Comparison of ENCODE assay signal across 30 cellular contexts in genomic region chr7:149696313-149696712, GRCh38.
DNase-seq lines count a peak whose midpoint lies in the region; ATAC-seq, FAIRE-seq and TF ChIP-seq lines count a peak whose summit lies in the region.
"Had no signal": no experiment of that assay in that cellular context is flagged by ENCODE, and none has a peak within 500 bp of the region (broad histone marks: within the 10 kb centered on the region; RNA-seq: fewer than 3 reads in every experiment).

No MANE protein-coding gene starts in this region.

- intact Hi-C loops in K562 (cut with micrococcal nuclease), result no loop called here

- no peak overlapping the region for H2BK120ac ChIP-seq in H1 (replicated peaks; ENCODE audit: low read depth, low read length)

- TF ChIP-seq POLR2A in A549 (IDR thresholded peaks at IDR 0.05; ENCODE audit: low read length) (no peak), K562 (conservative IDR thresholded peaks at IDR 0.05) (no peak), H1 (IDR thresholded peaks at IDR 0.05; ENCODE audit: control extremely low read depth in 1 of 2, low read depth in 2 of 2, low read length in 2 of 2) (no peak)

- no peak overlapping the region for H4K8ac ChIP-seq in H1 (ENCODE audit: extremely low read depth, insufficient read depth, low read length)

- H3K27me3 ChIP-seq in K562 (ENCODE audit: control insufficient read depth in 2 of 2, insufficient read depth in 2 of 2, low read length in 2 of 2) (no peaks in the 10 kb centered on the region; a peak in 2 of 5 replicates), H1 (replicated peaks in 1 of 4; ENCODE audit: control insufficient read depth in 3 of 4, extremely low read depth in 1 of 4, insufficient read depth in 3 of 4, low read length in 3 of 4) (no peaks in the 10 kb centered on the region)
- H3K27me3 ChIP-seq: BLaER1; BLaER1 treated with 17β-estradiol and CSF1 and Interleukin-3, amounts not matched to agents 10 nM and 100 nM had no signal

- no peak overlapping the region for H3K4ac ChIP-seq in H1 (replicated peaks; ENCODE audit: insufficient read length, low read depth, low read length)

- TF ChIP-seq EP300 in A549 (IDR thresholded peaks at IDR 0.05), result no peak
- TF ChIP-seq EP300 in K562 (IDR thresholded peaks at IDR 0.05; ENCODE audit: low read length), result no peak
- no peak for TF ChIP-seq EP300 in H1 (IDR thresholded peaks at IDR 0.05; ENCODE audit: borderline replicate concordance in 1 of 2, low read depth in 2 of 2, low read length in 2 of 2)

- H3K9me3 ChIP-seq in A549 (0 out of 3 replicates have a peak, but pooled peaks cover 3% of the 10 kb centered on the region), K562 (replicated peaks; ENCODE audit: control insufficient read depth, insufficient read depth, low read depth, low read length) (peaks cover 2% of the 10 kb centered on the region; the same call in 1 of the 2 replicates), H1 (ENCODE audit: insufficient read depth in 2 of 2, low read depth in 1 of 2, low read length in 1 of 2) (peaks cover 0 to 3% of the 10 kb centered on the region in 2 experiments; a peak in 1 of 4 replicates)
- H3K9me3 ChIP-seq: BE2C had no signal

- no peak overlapping the region for H2AK5ac ChIP-seq in H1 (ENCODE audit: low read depth, low read length)

- no peaks in the 10 kb centered on the region for H3K9me1 ChIP-seq in K562 (ENCODE audit: control insufficient read depth, insufficient read depth, low read length)

- H3K9ac ChIP-seq in K562 (ENCODE audit: insufficient read depth in 1 of 2, low read depth in 2 of 2, low read length in 2 of 2), result no peak overlapping the region
- H3K9ac ChIP-seq in H1 (replicated peaks in 1 of 4; ENCODE audit: extremely low read depth in 1 of 4, low read depth in 3 of 4, low read length in 3 of 4), result no peak overlapping the region
- H3K9ac ChIP-seq: BLaER1; BLaER1 treated with 17β-estradiol and CSF1 and Interleukin-3, amounts not matched to agents 10 nM and 100 nM had no signal

- POLR2A ChIA-PET in A549 (lab: Yijun Ruan, JAX), result no interaction called here
- POLR2A ChIA-PET in K562 (lab: Yijun Ruan, JAX), result interaction anchor here (0.6 to 2.2 kb wide), 3 partner anchors 10 to 36 kb away, joined by 3 to 8 read pairs (median 3); a partner anchor contains a TSS
- POLR2A ChIA-PET in H1 (lab: Charles Lee; ENCODE audit: partially characterized antibody), result interaction anchor here (1.1 kb wide), 1 partner anchor 41 kb away, joined by 4 read pairs; no protein-coding TSS in a partner anchor

- DNase-seq in A549 (ENCODE audit: low read depth in 1 of 2, low spot score in 1 of 2) (no peak), K562 (ENCODE audit: extremely low read depth in 1 of 4, low spot score in 3 of 4) (peak in 2 of 4 experiments; percentile 35 to 38), H1 (ENCODE audit: low read depth in 1 of 2, low spot score in 2 of 2) (peak in 1 of 2 experiments; percentile 11), middle frontal gyrus (ENCODE audit: extremely low spot score, low spot score) (no peak), DMS153 (lab: John Stamatoyannopoulos, UW) (no peak)
- DNase-seq in stimulated activated CD4-positive, alpha-beta T cell treated with anti-CD3 and anti-CD28 coated beads, Interleukin-2, amount 100 ng/mL, for 24 hours, result no peak
- DNase-seq: 8988T; ACHN; AML-193; BE2C; C1 segment of cervical spinal cord; Caco-2; Calu3; CD4-positive, alpha-beta memory T cell; CD4-positive, alpha-beta T cell; CD4-positive, CD25-positive, alpha-beta regulatory T cell; CD8-positive, alpha-beta memory T cell; CD8-positive, alpha-beta T cell; COR-L47; DMS 273 treated with DMSO at 0.1 percent for 48 hours; DMS53; DMS79; DMS79 treated with DMSO at 0.1 percent for 48 hours; DND-41; EL had no signal

- no peak overlapping the region for H2BK20ac ChIP-seq in H1 (ENCODE audit: low read length)

- no peak overlapping the region for H3K23ac ChIP-seq in H1 (ENCODE audit: insufficient read length)

- no peak overlapping the region for H4K91ac ChIP-seq in H1 (replicated peaks; ENCODE audit: insufficient read length, low read length)

- in situ Hi-C loops in K562 (cut with MboI), result no loop called here

- H2BK12ac ChIP-seq in H1 (ENCODE audit: low read depth, low read length), result no peak overlapping the region

- H3K4me1 ChIP-seq in A549, result no peaks in the 10 kb centered on the region
- peaks cover 0 to 6% of the 10 kb centered on the region in 2 experiments; a peak in 1 of 5 replicates for H3K4me1 ChIP-seq in K562 (replicated peaks in 1 of 2; ENCODE audit: control insufficient read depth in 2 of 2, insufficient read depth in 2 of 2, low read length in 2 of 2)
- H3K4me1 ChIP-seq in H1 (replicated peaks in 1 of 4; ENCODE audit: control insufficient read depth in 3 of 4, insufficient read depth in 4 of 4, low read length in 3 of 4), result no peaks in the 10 kb centered on the region
- H3K4me1 ChIP-seq: BE2C; BLaER1; BLaER1 treated with 17β-estradiol and CSF1 and Interleukin-3, amounts not matched to agents 10 nM and 100 nM; Caco-2 had no signal

- H3K14ac ChIP-seq in H1 (ENCODE audit: insufficient read length), result no peak overlapping the region

- no peak overlapping the region for H3K27ac ChIP-seq in A549
- H3K27ac ChIP-seq in K562 (ENCODE audit: extremely low read depth, low read depth, low read length), result no peak overlapping the region
- no peak overlapping the region for H3K27ac ChIP-seq in H1 (ENCODE audit: low read depth, low read length)
- H3K27ac ChIP-seq: 22Rv1; BLaER1; BLaER1 treated with 17β-estradiol and CSF1 and Interleukin-3, amounts not matched to agents 10 nM and 100 nM; C4-2B had no signal

- no peak overlapping the region for H3K56ac ChIP-seq in H1 (replicated peaks; ENCODE audit: insufficient read length, low read depth, low read length)

- H3K79me1 ChIP-seq in H1 (ENCODE audit: low read depth, low read length), result no peaks in the 10 kb centered on the region

- H3K4me3 ChIP-seq in A549 (no peak overlapping the region), K562 (no peak overlapping the region), H1 (ENCODE audit: extremely low read depth in 1 of 4, insufficient read depth in 2 of 4, low read depth in 3 of 4, low read length in 4 of 4) (no peak overlapping the region)
- H3K4me3 ChIP-seq: BLaER1; BLaER1 treated with 17β-estradiol and CSF1 and Interleukin-3, amounts not matched to agents 10 nM and 100 nM had no signal

- no peak overlapping the region for H2AFZ ChIP-seq in K562 (ENCODE audit: low read depth, low read length)
- H2AFZ ChIP-seq in H1 (ENCODE audit: low read length), result no peak overlapping the region

- WGBS in A549 (ENCODE audit: missing lambda C conversion rate), result 7% methylated on average over 2 of the region's 2 CpGs
- WGBS in K562 (ENCODE audit: insufficient coverage, low coverage, missing lambda C conversion rate), result 0% methylated on average over 2 of the region's 2 CpGs
- WGBS in H1 (ENCODE audit: extremely low coverage in 1 of 2, insufficient coverage in 1 of 2, insufficient read length in 1 of 2, insufficient replicate concordance in 2 of 2, low coverage in 1 of 2, low lambda C conversion rate in 2 of 2, missing lambda C conversion rate in 1 of 2), 2 experiments, result 84% methylated on average over 2 of the region's 2 CpGs; no CpG with 5 or more reads in 1 of the 2 experiments

- no peak overlapping the region for H2BK15ac ChIP-seq in H1 (ENCODE audit: low read length)

- FAIRE-seq in A549 (lab: Jason Lieb, UNC), result no peak
- no peak for FAIRE-seq in K562 (lab: Jason Lieb, UNC)
- no peak for FAIRE-seq in H1 (lab: Jason Lieb, UNC)
- FAIRE-seq: D721Med had no signal

- no peak overlapping the region for H4K5ac ChIP-seq in H1 (ENCODE audit: insufficient read length, low read depth, low read length)

- H3K4me2 ChIP-seq in A549 (0 out of 3 replicates have a peak overlapping the region, but pooled peaks have one; percentile 22), K562 (ENCODE audit: insufficient read depth, low read length) (no peak overlapping the region), H1 (ENCODE audit: insufficient read depth in 1 of 2, low read depth in 2 of 2, low read length in 2 of 2) (no peak overlapping the region)
- H3K4me2 ChIP-seq: BLaER1; BLaER1 treated with 17β-estradiol and CSF1 and Interleukin-3, amounts not matched to agents 10 nM and 100 nM had no signal

- ATAC-seq in A549, result no peak
- peak; percentile 57; the same call in 1 of the 3 replicates for ATAC-seq in K562
- ATAC-seq: CD8-positive, alpha-beta T cell had no signal

- BruUV-seq in K562 (replicated peaks; lab: Mats Ljungman, UMichigan), result no TSS peak

- no peak overlapping the region for H2BK5ac ChIP-seq in H1 (ENCODE audit: low read depth, low read length)

- TF ChIP-seq RAD21 in A549 (conservative IDR thresholded peaks at IDR 0.05 in 1 of 2, IDR thresholded peaks at IDR 0.05 in 1 of 2) (no peak), K562 (CRISPR knock-in tag; conservative IDR thresholded peaks at IDR 0.05 in 1 of 2, IDR thresholded peaks at IDR 0.05 in 1 of 2) (no peak), H1 (IDR thresholded peaks at IDR 0.05 in 1 of 2, conservative IDR thresholded peaks at IDR 0.05 in 1 of 2; ENCODE audit: low read depth in 2 of 2, low read length in 2 of 2) (no peak)

- H3K18ac ChIP-seq in H1 (ENCODE audit: extremely low read depth, low read length), result no peak overlapping the region

- CTCF ChIA-PET in A549 (lab: Yijun Ruan, JAX), result interaction anchor here (1.1 to 1.3 kb wide), 2 partner anchors 33 to 46 kb away, joined by 4 to 5 read pairs; no protein-coding TSS in a partner anchor
- CTCF ChIA-PET in K562 (lab: Yijun Ruan, JAX; ENCODE audit: low intra/inter-chr PET ratio), result no interaction called here
- CTCF ChIA-PET in H1 (lab: Charles Lee; ENCODE audit: partially characterized antibody), result interaction anchor here (0.8 to 2.0 kb wide), 4 partner anchors 9 to 35 kb away, joined by 3 to 16 read pairs (median 4); no protein-coding TSS in a partner anchor

- H3K79me2 ChIP-seq in K562 (ENCODE audit: control insufficient read depth, insufficient read depth, low read length), result no peaks in the 10 kb centered on the region
- H3K79me2 ChIP-seq in H1 (ENCODE audit: control insufficient read depth in 1 of 2, insufficient read depth in 2 of 2, low read length in 2 of 2), result no peaks in the 10 kb centered on the region

- H4K20me1 ChIP-seq in K562 (replicated peaks; ENCODE audit: control insufficient read depth, insufficient read depth, low read length) (no peaks in the 10 kb centered on the region), H1 (replicated peaks in 1 of 2; ENCODE audit: control insufficient read depth in 1 of 2, insufficient read depth in 2 of 2, low read length in 2 of 2) (peaks cover 0 to 1% of the 10 kb centered on the region in 2 experiments)
- H4K20me1 ChIP-seq: BLaER1; BLaER1 treated with 17β-estradiol and CSF1 and Interleukin-3, amounts not matched to agents 10 nM and 100 nM had no signal

- TF ChIP-seq CTCF in A549 (IDR thresholded peaks at IDR 0.05), result no peak
- no peak for TF ChIP-seq CTCF in K562 (IDR thresholded peaks at IDR 0.05 in 2 of 3, conservative IDR thresholded peaks at IDR 0.05 in 1 of 3; ENCODE audit: insufficient read depth in 2 of 3, low read depth in 1 of 3, low read length in 3 of 3)
- no peak for TF ChIP-seq CTCF in H1 (IDR thresholded peaks at IDR 0.05; ENCODE audit: control extremely low read depth in 1 of 3, insufficient read depth in 1 of 3, low read depth in 1 of 3, low read length in 3 of 3)

- no peaks in the 10 kb centered on the region for H3K36me3 ChIP-seq in K562 (ENCODE audit: control insufficient read depth, insufficient read depth, low read length)
- no peaks in the 10 kb centered on the region for H3K36me3 ChIP-seq in H1 (ENCODE audit: control insufficient read depth in 2 of 4, insufficient read depth in 4 of 4, low read length in 3 of 4)
- H3K36me3 ChIP-seq: BE2C; BLaER1; BLaER1 treated with 17β-estradiol and CSF1 and Interleukin-3, amounts not matched to agents 10 nM and 100 nM had no signal

- H3K23me2 ChIP-seq in H1 (ENCODE audit: low read depth, low read length), result peaks cover 2% of the 10 kb centered on the region; the same call in 1 of the 2 replicates
